Comparison of ENCODE assay signal across 24 cellular contexts in genomic region chr4:138450546-138450945, GRCh38.
"Had no signal": no experiment of that assay in that cellular context is flagged by ENCODE, and none has a peak within 500 bp of the region (broad histone marks: within the 10 kb centered on the region; RNA-seq: fewer than 3 reads in every experiment).

No MANE protein-coding gene starts in this region.

- H3K4me3 Mint-ChIP-seq: naive thymus-derived CD8-positive, alpha-beta T cell; nephron progenitor cell; stimulated activated effector memory CD8-positive, alpha-beta T cell treated with anti-CD3 and anti-CD28 coated beads, Interleukin-12 subunit alpha, Interleukin-12 subunit beta, amount 100 ng/mL, for 72 hours had no signal

- H3K27me3 ChIP-seq: dorsolateral prefrontal cortex, esophagus muscularis mucosa, foreskin keratinocyte, heart right ventricle, left lung, right atrium auricular region, stomach, thyroid gland had no signal

- ATAC-seq: foreskin keratinocyte; heart right ventricle; left cardiac atrium; left lung; naive thymus-derived CD8-positive, alpha-beta T cell; sciatic nerve; stimulated activated effector memory CD8-positive, alpha-beta T cell treated with anti-CD3 and anti-CD28 coated beads, Interleukin-12 subunit alpha, Interleukin-12 subunit beta, amount 100 ng/mL, for 72 hours had no signal

- H3K9me3 Mint-ChIP-seq: nephron progenitor cell had no signal

- H2AFZ ChIP-seq: parathyroid adenoma had no signal

- H3K27ac Mint-ChIP-seq: naive thymus-derived CD8-positive, alpha-beta T cell; nephron progenitor cell; stimulated activated effector memory CD8-positive, alpha-beta T cell treated with anti-CD3 and anti-CD28 coated beads, Interleukin-12 subunit alpha, Interleukin-12 subunit beta, amount 100 ng/mL, for 72 hours had no signal

- H3K4me1 Mint-ChIP-seq: nephron progenitor cell; stimulated activated effector memory CD8-positive, alpha-beta T cell treated with anti-CD3 and anti-CD28 coated beads, Interleukin-12 subunit alpha, Interleukin-12 subunit beta, amount 100 ng/mL, for 72 hours had no signal

- H3K4me1 ChIP-seq: esophagus muscularis mucosa, foreskin keratinocyte, parathyroid adenoma, prostate gland, right atrium auricular region, stomach, thyroid gland had no signal

- H3K36me3 ChIP-seq: esophagus muscularis mucosa, heart right ventricle, left lung, prostate gland, right atrium auricular region, stomach, thyroid gland had no signal

- H3K27ac ChIP-seq: esophagus muscularis mucosa, foreskin keratinocyte, parathyroid adenoma, right atrium auricular region, stomach, thyroid gland had no signal

- H3K36me3 Mint-ChIP-seq: stimulated activated effector memory CD8-positive, alpha-beta T cell treated with anti-CD3 and anti-CD28 coated beads, Interleukin-12 subunit alpha, Interleukin-12 subunit beta, amount 100 ng/mL, for 72 hours had no signal

- H3K4me2 ChIP-seq: smooth muscle cell had no signal

- H3K9me3 ChIP-seq: esophagus muscularis mucosa, heart right ventricle, left lung, prostate gland, right atrium auricular region, stomach, thyroid gland had no signal

- H3K4me3 ChIP-seq: dorsolateral prefrontal cortex, esophagus muscularis mucosa, heart right ventricle, left lung, prostate gland, right atrium auricular region, smooth muscle cell, stomach, thyroid gland had no signal

- H3K9ac ChIP-seq: parathyroid adenoma had no signal

- DNase-seq: cerebellar nuclear complex; cortex of kidney; dorsolateral prefrontal cortex; effector CD4-positive, alpha-beta T cell; glutamatergic neuron; heart right ventricle; left cardiac atrium; left lung; naive thymus-derived CD8-positive, alpha-beta T cell; nephron progenitor cell; stimulated activated CD4-positive, alpha-beta T cell treated with anti-CD3 and anti-CD28 coated beads, Interleukin-2, amount 100 ng/mL, for 24 hours; stimulated activated CD4-positive, alpha-beta T cell treated with anti-CD3 and anti-CD28 coated beads, Interleukin-4, amount 100 ng/mL, for 24 hours; stimulated activated naive CD4-positive, alpha-beta T cell treated with Interleukin-2 at 50 U/mL for 16 hours; stomach; thyroid gland; trophoblast cell had no signal
